Comparison of ENCODE assay signal across 31 cellular contexts in genomic region chr18:10370716-10371115, GRCh38.
"Had no signal": no experiment of that assay in that cellular context is flagged by ENCODE, and none has a peak within 500 bp of the region (broad histone marks: within the 10 kb centered on the region; RNA-seq: fewer than 3 reads in every experiment).

No MANE protein-coding gene starts in this region.

- H3K27ac ChIP-seq: Peyer's patch, SJSA1 had no signal

- H3K27ac Mint-ChIP-seq: activated CD4-positive, alpha-beta memory T cell treated with anti-CD3 and anti-CD28 coated beads, Interleukin-2, amount 10 ng/mL, durations not matched to agents 7 days and 5 days; activated CD4-positive, alpha-beta T cell treated with anti-CD3 and anti-CD28 coated beads for 36 hours; activated CD8-positive, alpha-beta memory T cell treated with anti-CD3 and anti-CD28 coated beads, Interleukin-2, amount 10 ng/mL, durations not matched to agents 7 days and 5 days; activated naive CD4-positive, alpha-beta T cell treated with anti-CD3 and anti-CD28 coated beads, Interleukin-2, amount 10 ng/mL, durations not matched to agents 7 days and 5 days; activated naive CD8-positive, alpha-beta T cell; activated naive CD8-positive, alpha-beta T cell treated with anti-CD3 and anti-CD28 coated beads, Interleukin-2, amount 50 U/mL, for 24 hours; T-helper 1 cell treated with Interleukin-12 subunit alpha and Interleukin-12 subunit beta and Interleukin-4 antibody, amounts not matched to agents 30 μg/mL and 1 μg/mL, for 36 hours; T-helper 2 cell treated with Interferon-gamma antibody and Interleukin-4, amounts not matched to agents 5 μg/mL and 100 μg/mL, for 36 hours had no signal

- H3K36me3 Mint-ChIP-seq: activated CD8-positive, alpha-beta memory T cell treated with anti-CD3 and anti-CD28 coated beads, Interleukin-2, amount 10 ng/mL, durations not matched to agents 7 days and 5 days; activated naive CD4-positive, alpha-beta T cell treated with anti-CD3 and anti-CD28 coated beads, Interleukin-2, amount 10 ng/mL, durations not matched to agents 7 days and 5 days; activated naive CD8-positive, alpha-beta T cell; brain had no signal

- H3K4me1 Mint-ChIP-seq: activated CD4-positive, alpha-beta memory T cell treated with anti-CD3 and anti-CD28 coated beads, Interleukin-2, amount 10 ng/mL, durations not matched to agents 7 days and 5 days; activated CD4-positive, alpha-beta T cell treated with anti-CD3 and anti-CD28 coated beads for 36 hours; activated CD8-positive, alpha-beta memory T cell treated with anti-CD3 and anti-CD28 coated beads, Interleukin-2, amount 10 ng/mL, durations not matched to agents 7 days and 5 days; activated naive CD4-positive, alpha-beta T cell treated with anti-CD3 and anti-CD28 coated beads, Interleukin-2, amount 10 ng/mL, durations not matched to agents 7 days and 5 days; activated naive CD8-positive, alpha-beta T cell treated with anti-CD3 and anti-CD28 coated beads, Interleukin-2, amount 50 U/mL, for 24 hours had no signal

- H3K36me3 ChIP-seq: Peyer's patch, SJSA1 had no signal

- H3K9me3 Mint-ChIP-seq: activated CD4-positive, alpha-beta memory T cell treated with anti-CD3 and anti-CD28 coated beads, Interleukin-2, amount 10 ng/mL, durations not matched to agents 7 days and 5 days; activated naive CD4-positive, alpha-beta T cell treated with anti-CD3 and anti-CD28 coated beads, Interleukin-2, amount 10 ng/mL, durations not matched to agents 7 days and 5 days; activated naive CD8-positive, alpha-beta T cell treated with anti-CD3 and anti-CD28 coated beads, Interleukin-2, amount 50 U/mL, for 24 hours; T-helper 1 cell treated with Interleukin-12 subunit alpha and Interleukin-12 subunit beta and Interleukin-4 antibody, amounts not matched to agents 30 μg/mL and 1 μg/mL, for 36 hours; T-helper 2 cell treated with Interferon-gamma antibody and Interleukin-4, amounts not matched to agents 5 μg/mL and 100 μg/mL, for 36 hours had no signal

- H3K27me3 ChIP-seq: Peyer's patch, SJSA1 had no signal

- H3K4me3 ChIP-seq: Peyer's patch, SJSA1 had no signal

- H3K27me3 Mint-ChIP-seq: activated CD4-positive, alpha-beta memory T cell treated with anti-CD3 and anti-CD28 coated beads, Interleukin-2, amount 10 ng/mL, durations not matched to agents 7 days and 5 days; activated CD4-positive, alpha-beta T cell treated with anti-CD3 and anti-CD28 coated beads for 36 hours; activated CD8-positive, alpha-beta memory T cell treated with anti-CD3 and anti-CD28 coated beads, Interleukin-2, amount 10 ng/mL, durations not matched to agents 7 days and 5 days; activated naive CD8-positive, alpha-beta T cell had no signal

- ATAC-seq: activated CD4-positive, alpha-beta T cell treated with anti-CD3 and anti-CD28 coated beads for 36 hours; activated CD8-positive, alpha-beta memory T cell treated with anti-CD3 and anti-CD28 coated beads, Interleukin-2, amount 10 ng/mL, durations not matched to agents 7 days and 5 days; activated naive CD8-positive, alpha-beta T cell treated with anti-CD3 and anti-CD28 coated beads, Interleukin-2, amount 50 U/mL, for 24 hours; PC-3 had no signal

- H3K4me1 ChIP-seq: Peyer's patch had no signal

- H3K4me3 Mint-ChIP-seq: activated CD4-positive, alpha-beta memory T cell treated with anti-CD3 and anti-CD28 coated beads, Interleukin-2, amount 10 ng/mL, durations not matched to agents 7 days and 5 days; activated CD4-positive, alpha-beta T cell treated with anti-CD3 and anti-CD28 coated beads for 36 hours; activated CD8-positive, alpha-beta memory T cell treated with anti-CD3 and anti-CD28 coated beads, Interleukin-2, amount 10 ng/mL, durations not matched to agents 7 days and 5 days; activated naive CD4-positive, alpha-beta T cell treated with anti-CD3 and anti-CD28 coated beads, Interleukin-2, amount 10 ng/mL, durations not matched to agents 7 days and 5 days; activated naive CD8-positive, alpha-beta T cell; activated naive CD8-positive, alpha-beta T cell treated with anti-CD3 and anti-CD28 coated beads, Interleukin-2, amount 50 U/mL, for 24 hours; brain; T-helper 1 cell treated with Interleukin-12 subunit alpha and Interleukin-12 subunit beta and Interleukin-4 antibody, amounts not matched to agents 30 μg/mL and 1 μg/mL, for 36 hours; T-helper 2 cell treated with Interferon-gamma antibody and Interleukin-4, amounts not matched to agents 5 μg/mL and 100 μg/mL, for 36 hours had no signal

- DNase-seq: activated CD4-positive, alpha-beta memory T cell treated with anti-CD3 and anti-CD28 coated beads, Interleukin-2, amount 10 ng/mL, durations not matched to agents 7 days and 5 days; activated CD4-positive, alpha-beta T cell treated with anti-CD3 and anti-CD28 coated beads for 36 hours; activated CD8-positive, alpha-beta memory T cell treated with anti-CD3 and anti-CD28 coated beads for 24 hours; activated CD8-positive, alpha-beta memory T cell treated with anti-CD3 and anti-CD28 coated beads, Interleukin-2, amount 10 ng/mL, durations not matched to agents 7 days and 5 days; activated CD8-positive, alpha-beta memory T cell treated with anti-CD3 and anti-CD28 coated beads, Interleukin-2, amount 50 U/mL, for 48 hours; activated effector memory CD4-positive, alpha-beta T cell treated with Interleukin-2 at 50 U/mL for 16 hours; activated naive CD4-positive, alpha-beta T cell treated with anti-CD3 and anti-CD28 coated beads, Interleukin-2, amount 10 ng/mL, durations not matched to agents 7 days and 5 days; activated naive CD8-positive, alpha-beta T cell treated with anti-CD3 and anti-CD28 coated beads, Interleukin-2, amount 50 U/mL, for 24 hours; activated T-cell treated with anti-CD3 and anti-CD28 coated beads, Interleukin-2, amount 50 U/mL, for 48 hours; anterior cingulate cortex; caudate nucleus; KG1; MM.1S; MV-4-11; NCI-H1092; NCI-H1436 treated with DMSO at 0.1 percent for 48 hours; NCI-H1694 treated with DMSO at 0.1 percent for 48 hours; NCI-H2029; NCI-H345; NCI-H524 treated with DMSO at 0.1 percent for 48 hours; NCI-H748 treated with DMSO at 0.1 percent for 48 hours; NK-92 treated with Interleukin-12 subunit alpha and Interleukin-12 subunit beta, amount 100 ng/mL, for 24 hours; PC-3; Peyer's patch; RPMI8226; SHP77 treated with DMSO at 0.1 percent for 48 hours had no signal
